In the genomic region with DNA sequence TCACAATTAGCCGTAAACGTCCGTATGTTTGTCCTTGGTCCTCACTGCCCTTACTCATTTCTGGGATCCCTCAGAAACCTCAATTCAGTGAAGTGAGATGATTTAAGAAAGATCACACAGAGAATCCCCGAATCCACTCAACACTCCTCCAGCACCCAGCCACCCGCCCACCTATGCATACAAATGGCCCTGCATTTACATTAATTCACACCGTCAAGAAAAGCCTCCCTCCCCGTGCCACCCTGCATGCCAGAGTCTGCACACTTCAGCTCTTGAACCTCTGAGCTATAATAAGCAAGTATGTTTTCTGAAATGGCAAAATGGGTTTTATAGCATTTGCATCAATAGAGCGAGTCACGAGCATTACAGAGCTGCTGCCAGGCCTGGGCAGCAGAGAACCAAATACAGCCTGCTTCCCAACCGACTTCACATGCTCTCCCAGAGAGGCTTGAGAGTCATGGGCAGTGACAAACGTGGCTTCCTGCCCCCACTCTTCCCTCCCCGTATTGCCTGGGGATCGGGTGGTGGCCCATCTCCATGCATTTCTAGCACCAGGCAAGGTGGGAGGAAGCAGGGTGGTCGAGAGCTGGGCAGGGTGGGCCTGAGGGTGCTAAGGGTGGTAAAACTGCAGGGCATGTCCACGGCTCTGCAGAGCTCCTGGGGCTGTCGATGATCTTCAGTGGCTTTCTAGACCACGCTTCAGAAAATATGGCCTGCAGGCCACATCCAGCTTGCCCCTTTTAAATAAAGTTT, we compare ENCODE assay signal across 23 cellular contexts.
"Had no signal": no experiment of that assay in that cellular context is flagged by ENCODE, and none has a peak within 500 bp of the region (broad histone marks: within the 10 kb centered on the region; RNA-seq: fewer than 3 reads in every experiment).

No MANE protein-coding gene starts in this region.

- FAIRE-seq: HepG2 had no signal

- H3K9me3 ChIP-seq: SJCRH30 had no signal

- H3K4me2 ChIP-seq: KMS-11 had no signal

- DNase-seq: IMR-90, Kasumi-1, MM.1S, NCI-H1092 treated with DMSO at 0.1 percent for 48 hours, NCI-H1436, NCI-H187, NCI-H2029, NCI-H2081 treated with DMSO at 0.1 percent for 48 hours, NCI-H2171, NCI-H226, NCI-H446, NCI-H510A, NCI-H524 treated with DMSO at 0.1 percent for 48 hours, NCI-H69, NCI-H774, PC-3, SHP77 treated with DMSO at 0.1 percent for 48 hours, SJCRH30 had no signal

- H3K36me3 ChIP-seq: SJCRH30 had no signal

- H3K27ac ChIP-seq: KMS-11, SJCRH30, SK-N-MC had no signal

- ATAC-seq: HepG2, Panc1, PC-3, Right ventricle myocardium inferior had no signal

- H3K4me1 ChIP-seq: SJCRH30 had no signal

- H3K9ac ChIP-seq: KMS-11 had no signal

- H3K27me3 ChIP-seq: SJCRH30 had no signal

- H3K4me3 ChIP-seq: SJCRH30, SK-N-MC had no signal
